Comparison of ENCODE assay signal across 8 cellular contexts in genomic region chr6:56953597-56954388, GRCh38. TPM values are rescaled to one million over a fixed set of nuclear protein-coding genes. Genes with fewer than 3 reads are reported as not detected.
DNase-seq lines count a peak whose midpoint lies in the region; TF ChIP-seq lines count a peak whose summit lies in the region.

No MANE protein-coding gene starts in this region.

- peaks cover 17% of the 10 kb centered on the region for H3K4me1 Mint-ChIP-seq in dendritic cell treated with granulocyte-macrophage colony-stimulating factor and Interleukin-4, amounts not matched to agents 40 ng/mL and 50 ng/mL, for 4 days (ENCODE audit: low read depth)

- H3K27ac ChIP-seq in cardiac muscle cell (no peak overlapping the region), OCI-LY3 (ENCODE audit: low read length) (no peak overlapping the region), mucosa of rectum (ENCODE audit: low read depth in 2 of 2, low read length in 2 of 2) (no peak overlapping the region)

- H3K4me3 Mint-ChIP-seq in dendritic cell treated with granulocyte-macrophage colony-stimulating factor and Interleukin-4, amounts not matched to agents 40 ng/mL and 50 ng/mL, for 4 days, result peak overlapping the region; percentile 88

- peak overlapping the region; percentile 40 for H3K4me3 ChIP-seq in cardiac muscle cell
- peak overlapping the region; percentile 61 for H3K4me3 ChIP-seq in OCI-LY3 (ENCODE audit: low read length)
- peak overlapping the region; percentile 62 to 65 for H3K4me3 ChIP-seq in mucosa of rectum (ENCODE audit: low read length in 2 of 2)

- peak overlapping the region; percentile 82 for H3K27ac Mint-ChIP-seq in dendritic cell treated with granulocyte-macrophage colony-stimulating factor and Interleukin-4, amounts not matched to agents 40 ng/mL and 50 ng/mL, for 4 days

- no peaks in the 10 kb centered on the region for H3K9me3 ChIP-seq in cardiac muscle cell (ENCODE audit: low read depth)
- H3K9me3 ChIP-seq in OCI-LY3 (ENCODE audit: insufficient read depth, low read length), result no peaks in the 10 kb centered on the region
- H3K9me3 ChIP-seq in mucosa of rectum (ENCODE audit: control insufficient read depth in 2 of 2, low read length in 2 of 2), result no peaks in the 10 kb centered on the region

- H3K27me3 ChIP-seq in cardiac muscle cell (peaks cover 64% of the 10 kb centered on the region), OCI-LY3 (ENCODE audit: low read depth, low read length) (peaks cover 23% of the 10 kb centered on the region), mucosa of rectum (ENCODE audit: control insufficient read depth in 2 of 2, insufficient read depth in 2 of 2, low read length in 2 of 2) (peaks cover 19 to 32% of the 10 kb centered on the region in 2 donors)

- H3K36me3 ChIP-seq in cardiac muscle cell, result no peaks in the 10 kb centered on the region
- H3K36me3 ChIP-seq in OCI-LY3 (replicated peaks; ENCODE audit: low read depth, low read length), result no peaks in the 10 kb centered on the region
- no peaks in the 10 kb centered on the region for H3K36me3 ChIP-seq in mucosa of rectum (ENCODE audit: control insufficient read depth in 2 of 2, insufficient read depth in 2 of 2, low read length in 2 of 2)

- H3K79me2 ChIP-seq in OCI-LY3 (ENCODE audit: low read length), result no peaks in the 10 kb centered on the region

- H4K20me1 ChIP-seq in OCI-LY3 (ENCODE audit: insufficient read depth, low read length), result no peaks in the 10 kb centered on the region

- H3K27me3 Mint-ChIP-seq in dendritic cell treated with granulocyte-macrophage colony-stimulating factor and Interleukin-4, amounts not matched to agents 40 ng/mL and 50 ng/mL, for 4 days, result peaks cover 35% of the 10 kb centered on the region

- peak overlapping the region; percentile 44 for H3K4me2 ChIP-seq in OCI-LY3 (ENCODE audit: low read length)

- H3K36me3 Mint-ChIP-seq in dendritic cell treated with granulocyte-macrophage colony-stimulating factor and Interleukin-4, amounts not matched to agents 40 ng/mL and 50 ng/mL, for 4 days (ENCODE audit: low read depth), result peaks cover 7% of the 10 kb centered on the region

- DNase-seq in cardiac muscle cell (ENCODE audit: low read depth in 1 of 2, low spot score in 1 of 2), result peak in 1 of 2 donors; percentile 2
- DNase-seq in cardiac septum (ENCODE audit: low spot score), result no peak
- DNase-seq in NCI-H345 (lab: John Stamatoyannopoulos, UW), result no peak
- no peak for DNase-seq in NCI-H146 (lab: John Stamatoyannopoulos, UW)
- no peak for DNase-seq in DMS153 (lab: John Stamatoyannopoulos, UW)

- H3K9me3 Mint-ChIP-seq in dendritic cell treated with granulocyte-macrophage colony-stimulating factor and Interleukin-4, amounts not matched to agents 40 ng/mL and 50 ng/mL, for 4 days, result no peaks in the 10 kb centered on the region

- intact Hi-C loops in cardiac septum (cut with DNase I), result loop anchor here (2.0 to 10.0 kb wide), 2 partner anchors 221 to 363 kb away; partner anchors contain the start of genes BAG2 and PRIM2
- intact Hi-C loops in dendritic cell treated with granulocyte-macrophage colony-stimulating factor and Interleukin-4, amounts not matched to agents 40 ng/mL and 50 ng/mL, for 4 days (cut with micrococcal nuclease), result no loop called here

- no peak for TF ChIP-seq CTCF in cardiac muscle cell (IDR thresholded peaks at IDR 0.05; ENCODE audit: low read depth, low read length)
- no peak for TF ChIP-seq CTCF in OCI-LY3 (IDR thresholded peaks at IDR 0.05; ENCODE audit: low read depth, low read length)

- H3K4me1 ChIP-seq in cardiac muscle cell (ENCODE audit: low read depth), result no peaks in the 10 kb centered on the region
- H3K4me1 ChIP-seq in OCI-LY3 (ENCODE audit: low read length), result peaks cover 15% of the 10 kb centered on the region
- peaks cover 0 to 5% of the 10 kb centered on the region in 2 donors for H3K4me1 ChIP-seq in mucosa of rectum (ENCODE audit: control insufficient read depth in 2 of 2, insufficient read depth in 2 of 2, low read length in 2 of 2)

- no peak overlapping the region for H2AFZ ChIP-seq in OCI-LY3 (ENCODE audit: low read depth, low read length)

- no peak overlapping the region for H3K9ac ChIP-seq in OCI-LY3 (ENCODE audit: low read length)
- peak overlapping the region; percentile 6 to 34 for H3K9ac ChIP-seq in mucosa of rectum (ENCODE audit: low read depth in 1 of 2, low read length in 2 of 2)

RNA-seq across cellular contexts. Expression of gene BEND6, which starts 1.1 kb away (rescaled TPM):
- 0.09 and 0.11 TPM in 2 replicates for total RNA-seq in cardiac muscle cell
- polyA plus RNA-seq in cardiac muscle cell, result 0.65 and 0.84 TPM in 2 replicates
- 1.5 TPM for total RNA-seq in cardiac septum
